ENCODE assay signal across 9 cellular contexts in genomic region chr5:145856285-145856818, GRCh38. TPM values are rescaled to one million over a fixed set of nuclear protein-coding genes. Genes with fewer than 3 reads are reported as not detected.
DNase-seq lines count a peak whose midpoint lies in the region; ATAC-seq and TF ChIP-seq lines count a peak whose summit lies in the region.
"Had no signal": no experiment of that assay in that cellular context is flagged by ENCODE, and none has a peak within 500 bp of the region (broad histone marks: within the 10 kb centered on the region; RNA-seq: fewer than 3 reads in every experiment).

No MANE protein-coding gene starts in this region.

- H3K27ac ChIP-seq in SJCRH30: no peak overlapping the region

- H3K4me1 ChIP-seq in SJCRH30: no peaks in the 10 kb centered on the region

- DNase-seq in AG10803 (ENCODE audit: low read depth) (peak; percentile 53), chondrocyte (ENCODE audit: low spot score) (no peak), left kidney (ENCODE audit: low read depth, low spot score) (peak; percentile 85), NCI-H1436 (lab: John Stamatoyannopoulos, UW) (no peak), SJCRH30 (no peak), KG1 (lab: John Stamatoyannopoulos, UW) (no peak)
- DNase-seq in stimulated activated CD4-positive, alpha-beta T cell treated with anti-CD3 and anti-CD28 coated beads, Interleukin-2, amount 100 ng/mL, for 24 hours: peak; percentile 18 to 32

- peaks cover 21% of the 10 kb centered on the region for H3K4me1 Mint-ChIP-seq in chondrocyte (ENCODE audit: low read depth)

- H3K9me3 ChIP-seq in SJCRH30 (replicated peaks): no peaks in the 10 kb centered on the region

- peak overlapping the region; percentile 66 for H3K4me3 Mint-ChIP-seq in chondrocyte (ENCODE audit: unreplicated experiment)

- no peaks in the 10 kb centered on the region for H3K36me3 ChIP-seq in SJCRH30

- peak; percentile 50 for ATAC-seq in HG02973 (IDR thresholded peaks at IDR 0.05; ENCODE audit: unreplicated experiment)

- peak overlapping the region; percentile 85 for H3K27ac Mint-ChIP-seq in chondrocyte (ENCODE audit: unreplicated experiment)

- H3K4me3 ChIP-seq in AG10803 (ENCODE audit: low read length) (peak overlapping the region; percentile 38), SJCRH30 (no peak overlapping the region)

- no peaks in the 10 kb centered on the region for H3K27me3 Mint-ChIP-seq in chondrocyte (ENCODE audit: low read depth)

- TF ChIP-seq CTCF in AG10803 (conservative IDR thresholded peaks at IDR 0.05; ENCODE audit: low read length): no peak
- peak; percentile 21 for TF ChIP-seq CTCF in chondrocyte (IDR thresholded peaks at IDR 0.05)

- H3K27me3 ChIP-seq in SJCRH30: no peaks in the 10 kb centered on the region; the same call in none of the 2 replicates

- H3K36me3 Mint-ChIP-seq in chondrocyte (ENCODE audit: low read depth): no peaks in the 10 kb centered on the region

- H3K9me3 Mint-ChIP-seq in chondrocyte (ENCODE audit: low read depth): no peaks in the 10 kb centered on the region

RNA-seq across cellular contexts. Expression of gene GRXCR2, which starts 16.5 kb away (rescaled TPM):
- not detected in 3 replicates for total RNA-seq in chondrocyte
- not detected in 2 replicates for total RNA-seq in SJCRH30 (2014; rRNA removed; shearing (Covaris generic))
- total RNA-seq: subcutaneous adipose tissue had no signal

RNA-seq across cellular contexts. Expression of gene PRELID2, which starts 21.2 kb away (rescaled TPM):
- 2.5 to 6.6 TPM (median 6.2 TPM) in 3 replicates for total RNA-seq in chondrocyte
- total RNA-seq in SJCRH30 (2014; rRNA removed; shearing (Covaris generic)): 0.06 TPM in 1 of 2 replicates, not detected in the other

Comparison
In these comparisons a context has a peak if more than half of its experiments do, and no peak if none do; other contexts are left out.
1. DNase-seq: peak in AG10803 (single experiment), left kidney (single experiment) and stimulated activated CD4-positive, alpha-beta T cell treated with anti-CD3 and anti-CD28 coated beads, Interleukin-2, amount 100 ng/mL, for 24 hours (2 of 2); none in chondrocyte (single experiment), NCI-H1436 (single experiment), SJCRH30 (0 of 2) and KG1 (single experiment).